ENCODE assay signal across 1 cellular context in the genomic region with DNA sequence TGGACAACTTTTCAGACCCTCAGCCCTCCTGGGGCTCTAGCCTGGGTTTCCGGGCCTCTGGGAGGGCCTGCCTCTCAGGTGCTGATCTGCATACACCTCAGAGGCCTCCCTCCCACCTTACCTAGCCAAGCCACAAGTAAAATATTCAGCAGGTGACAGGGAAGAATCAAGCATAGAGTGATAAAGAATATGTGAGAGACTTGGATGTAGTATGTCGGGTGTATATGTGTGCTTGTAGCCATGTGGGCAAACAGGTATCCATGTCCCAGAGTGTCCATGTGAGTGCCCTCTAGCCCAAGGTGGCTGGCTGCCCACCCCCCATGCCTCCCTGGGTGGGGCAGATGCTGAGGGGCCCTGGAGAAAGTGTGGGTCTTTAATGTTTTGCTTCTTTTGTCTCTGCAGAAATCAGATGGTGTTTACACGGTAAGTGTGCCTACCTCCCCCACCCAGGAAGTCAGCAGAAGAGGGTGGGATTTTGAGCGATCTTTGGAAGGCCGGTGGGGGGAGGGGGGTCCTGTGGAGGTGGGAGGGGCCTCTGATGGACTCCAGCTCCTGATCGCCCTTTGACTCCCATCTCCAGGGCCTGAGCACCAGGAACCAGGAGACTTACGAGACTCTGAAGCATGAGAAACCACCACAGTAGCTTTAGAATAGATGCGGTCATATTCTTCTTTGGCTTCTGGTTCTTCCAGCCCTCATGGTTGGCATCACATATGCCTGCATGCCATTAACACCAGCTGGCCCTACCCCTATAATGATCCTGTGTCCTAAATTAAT.
TF ChIP-seq lines count a peak whose summit lies in the region.

No MANE protein-coding gene starts in this region.

TF ChIP-seq in IMR-90, 13 proteins besides CTCF, POLR2A, EP300 and RAD21:
- TF ChIP-seq SMC3 (IDR thresholded peaks at IDR 0.05; ENCODE audit: low read depth, low read length): no peak
- no peak for TF ChIP-seq CHD1 (IDR thresholded peaks at IDR 0.05; ENCODE audit: low read depth, low read length)
- TF ChIP-seq NFE2L2 (IDR thresholded peaks at IDR 0.05; ENCODE audit: low read depth, low read length): no peak
- TF ChIP-seq, protein P1, sequence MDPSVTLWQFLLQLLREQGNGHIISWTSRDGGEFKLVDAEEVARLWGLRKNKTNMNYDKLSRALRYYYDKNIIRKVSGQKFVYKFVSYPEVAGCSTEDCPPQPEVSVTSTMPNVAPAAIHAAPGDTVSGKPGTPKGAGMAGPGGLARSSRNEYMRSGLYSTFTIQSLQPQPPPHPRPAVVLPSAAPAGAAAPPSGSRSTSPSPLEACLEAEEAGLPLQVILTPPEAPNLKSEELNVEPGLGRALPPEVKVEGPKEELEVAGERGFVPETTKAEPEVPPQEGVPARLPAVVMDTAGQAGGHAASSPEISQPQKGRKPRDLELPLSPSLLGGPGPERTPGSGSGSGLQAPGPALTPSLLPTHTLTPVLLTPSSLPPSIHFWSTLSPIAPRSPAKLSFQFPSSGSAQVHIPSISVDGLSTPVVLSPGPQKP (IDR thresholded peaks at IDR 0.05; ENCODE audit: borderline replicate concordance, low read depth, low read length): no peak
- TF ChIP-seq CEBPB (IDR thresholded peaks at IDR 0.05; ENCODE audit: low read depth, low read length): no peak
- TF ChIP-seq MAZ (IDR thresholded peaks at IDR 0.05; ENCODE audit: borderline replicate concordance, low read depth, low read length): no peak
- no peak for TF ChIP-seq MAFK (IDR thresholded peaks at IDR 0.05; ENCODE audit: low read depth, low read length)
- no peak for TF ChIP-seq RCOR1 (IDR thresholded peaks at IDR 0.05; ENCODE audit: insufficient replicate concordance, low read length)
- no peak for TF ChIP-seq MXI1 (IDR thresholded peaks at IDR 0.05; ENCODE audit: borderline replicate concordance, low read depth, low read length)
- TF ChIP-seq BHLHE40 (IDR thresholded peaks at IDR 0.05; ENCODE audit: low read depth, low read length): no peak
- TF ChIP-seq, protein P2, sequence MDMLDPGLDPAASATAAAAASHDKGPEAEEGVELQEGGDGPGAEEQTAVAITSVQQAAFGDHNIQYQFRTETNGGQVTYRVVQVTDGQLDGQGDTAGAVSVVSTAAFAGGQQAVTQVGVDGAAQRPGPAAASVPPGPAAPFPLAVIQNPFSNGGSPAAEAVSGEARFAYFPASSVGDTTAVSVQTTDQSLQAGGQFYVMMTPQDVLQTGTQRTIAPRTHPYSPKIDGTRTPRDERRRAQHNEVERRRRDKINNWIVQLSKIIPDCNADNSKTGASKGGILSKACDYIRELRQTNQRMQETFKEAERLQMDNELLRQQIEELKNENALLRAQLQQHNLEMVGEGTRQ (IDR thresholded peaks at IDR 0.05; ENCODE audit: low read depth, low read length): no peak
- TF ChIP-seq FOS (IDR thresholded peaks at IDR 0.05; ENCODE audit: low read depth, low read length): no peak
- TF ChIP-seq RFX5 (IDR thresholded peaks at IDR 0.05; ENCODE audit: low read depth, low read length): no peak
